Comparison of ENCODE assay signal across 11 cellular contexts in genomic region chrX:26442340-26442739, GRCh38.
DNase-seq lines count a peak whose midpoint lies in the region; ATAC-seq and TF ChIP-seq lines count a peak whose summit lies in the region.
"Had no signal": no experiment of that assay in that cellular context is flagged by ENCODE, and none has a peak within 500 bp of the region (broad histone marks: within the 10 kb centered on the region; RNA-seq: fewer than 3 reads in every experiment).

No MANE protein-coding gene starts in this region.

- intact Hi-C loops in dorsolateral prefrontal cortex (cut with DNase I), result no loop called here

- H3K4me1 Mint-ChIP-seq in GM23338 (no peaks in the 10 kb centered on the region; the same call in 2 of the 3 replicates), osteocyte (ENCODE audit: unreplicated experiment) (no peaks in the 10 kb centered on the region)
- H3K4me1 Mint-ChIP-seq in activated T-cell treated with anti-CD3 and anti-CD28 coated beads, Interleukin-2, amount 50 U/mL, for 24 hours (ENCODE audit: low read depth), result no peaks in the 10 kb centered on the region
- H3K4me1 Mint-ChIP-seq in activated T-cell treated with anti-CD3 and anti-CD28 coated beads, Interleukin-2, amount 50 U/mL, for 72 hours (ENCODE audit: low read depth), result no peaks in the 10 kb centered on the region
- H3K4me1 Mint-ChIP-seq: activated CD4-positive, alpha-beta T cell treated with anti-CD3 and anti-CD28 coated beads for 36 hours; naive B cell had no signal

- H3K9me3 Mint-ChIP-seq in GM23338, result no peaks in the 10 kb centered on the region
- H3K9me3 Mint-ChIP-seq in osteocyte (ENCODE audit: unreplicated experiment), result no peaks in the 10 kb centered on the region
- H3K9me3 Mint-ChIP-seq in activated T-cell treated with anti-CD3 and anti-CD28 coated beads, Interleukin-2, amount 50 U/mL, for 24 hours, result no peaks in the 10 kb centered on the region
- no peaks in the 10 kb centered on the region for H3K9me3 Mint-ChIP-seq in activated T-cell treated with anti-CD3 and anti-CD28 coated beads, Interleukin-2, amount 50 U/mL, for 72 hours

- H3K27ac Mint-ChIP-seq in GM23338 (no peak overlapping the region), osteocyte (ENCODE audit: unreplicated experiment) (no peak overlapping the region)
- no peak overlapping the region for H3K27ac Mint-ChIP-seq in activated T-cell treated with anti-CD3 and anti-CD28 coated beads, Interleukin-2, amount 50 U/mL, for 24 hours
- H3K27ac Mint-ChIP-seq in activated T-cell treated with anti-CD3 and anti-CD28 coated beads, Interleukin-2, amount 50 U/mL, for 72 hours, result no peak overlapping the region
- H3K27ac Mint-ChIP-seq: activated CD4-positive, alpha-beta T cell treated with anti-CD3 and anti-CD28 coated beads for 36 hours; naive B cell had no signal

- H3K36me3 Mint-ChIP-seq in GM23338 (ENCODE audit: low read depth) (no peaks in the 10 kb centered on the region), osteocyte (ENCODE audit: unreplicated experiment) (no peaks in the 10 kb centered on the region)
- H3K36me3 Mint-ChIP-seq in activated T-cell treated with anti-CD3 and anti-CD28 coated beads, Interleukin-2, amount 50 U/mL, for 24 hours (ENCODE audit: low read depth), result no peaks in the 10 kb centered on the region
- no peaks in the 10 kb centered on the region for H3K36me3 Mint-ChIP-seq in activated T-cell treated with anti-CD3 and anti-CD28 coated beads, Interleukin-2, amount 50 U/mL, for 72 hours (ENCODE audit: insufficient read depth in 2 of 2)
- H3K36me3 Mint-ChIP-seq: naive B cell had no signal

- H3K36me3 ChIP-seq in GM23338 (ENCODE audit: insufficient read depth), result no peaks in the 10 kb centered on the region

- ATAC-seq in GM23338, result peak; percentile 35; the same call in 2 of the 3 replicates
- no peak for ATAC-seq in activated T-cell treated with anti-CD3 and anti-CD28 coated beads, Interleukin-2, amount 50 U/mL, for 72 hours (replicated peaks in 1 of 2)
- ATAC-seq: activated CD4-positive, alpha-beta T cell treated with anti-CD3 and anti-CD28 coated beads for 36 hours had no signal

- TF ChIP-seq CTCF in GM23338 (conservative IDR thresholded peaks at IDR 0.05; ENCODE audit: low read depth in 2 of 2) (peak; percentile 66 to 67), dorsolateral prefrontal cortex (IDR thresholded peaks at IDR 0.05 in 54 of 56, conservative IDR thresholded peaks at IDR 0.05 in 2 of 56; ENCODE audit: low read depth in 1 of 56, partially characterized antibody in 56 of 56) (peak in 53 of 56 donors; percentile 20 to 67 (median 44)), osteocyte (IDR thresholded peaks at IDR 0.05) (peak; percentile 70)

- no peaks in the 10 kb centered on the region for H4K20me1 ChIP-seq in GM23338 (replicated peaks; ENCODE audit: insufficient read depth)

- no peaks in the 10 kb centered on the region for H3K79me2 ChIP-seq in GM23338 (replicated peaks; ENCODE audit: insufficient read depth)

- no peak overlapping the region for H2AFZ ChIP-seq in GM23338

- peak; percentile 43 for DNase-seq in GM23338 (ENCODE audit: low spot score)
- peak; percentile 2 for DNase-seq in NCI-H460 (ENCODE audit: extremely low read depth, low read depth)
- no peak for DNase-seq in dorsolateral prefrontal cortex
- DNase-seq in osteocyte (ENCODE audit: extremely low spot score, unreplicated experiment), result no peak
- no peak for DNase-seq in SKM-1 treated with dmso at 0.1 percent for 144 hours (lab: John Stamatoyannopoulos, UW; ENCODE audit: unreplicated experiment)
- no peak for DNase-seq in GOT3 (lab: John Stamatoyannopoulos, UW)
- no peak for DNase-seq in activated T-cell treated with anti-CD3 and anti-CD28 coated beads, Interleukin-2, amount 50 U/mL, for 24 hours
- no peak for DNase-seq in activated T-cell treated with anti-CD3 and anti-CD28 coated beads, Interleukin-2, amount 50 U/mL, for 72 hours
- DNase-seq: activated CD4-positive, alpha-beta T cell treated with anti-CD3 and anti-CD28 coated beads for 36 hours; naive B cell; NCI-H1105 treated with DMSO at 0.1 percent for 48 hours had no signal

- no peak overlapping the region for H3K27ac ChIP-seq in GM23338 (ENCODE audit: low read depth)
- H3K27ac ChIP-seq in dorsolateral prefrontal cortex, result no peak overlapping the region

- no peaks in the 10 kb centered on the region for H3K4me1 ChIP-seq in GM23338 (ENCODE audit: insufficient read depth)

- no peak overlapping the region for H3K4me2 ChIP-seq in GM23338

- H3K9me2 ChIP-seq in GM23338 (ENCODE audit: insufficient read depth), result no peaks in the 10 kb centered on the region

- H3K4me3 Mint-ChIP-seq in GM23338 (no peak overlapping the region), osteocyte (ENCODE audit: unreplicated experiment) (no peak overlapping the region)
- no peak overlapping the region for H3K4me3 Mint-ChIP-seq in activated T-cell treated with anti-CD3 and anti-CD28 coated beads, Interleukin-2, amount 50 U/mL, for 24 hours
- H3K4me3 Mint-ChIP-seq in activated T-cell treated with anti-CD3 and anti-CD28 coated beads, Interleukin-2, amount 50 U/mL, for 72 hours, result no peak overlapping the region
- H3K4me3 Mint-ChIP-seq: activated CD4-positive, alpha-beta T cell treated with anti-CD3 and anti-CD28 coated beads for 36 hours; naive B cell had no signal

- H3K4me3 ChIP-seq in GM23338 (no peak overlapping the region), dorsolateral prefrontal cortex (no peak overlapping the region)

- H3K27me3 Mint-ChIP-seq in GM23338 (ENCODE audit: insufficient read depth, low read depth, poor library complexity) (no peaks in the 10 kb centered on the region), osteocyte (ENCODE audit: unreplicated experiment) (no peaks in the 10 kb centered on the region)
- H3K27me3 Mint-ChIP-seq in activated T-cell treated with anti-CD3 and anti-CD28 coated beads, Interleukin-2, amount 50 U/mL, for 24 hours, result no peaks in the 10 kb centered on the region
- H3K27me3 Mint-ChIP-seq in activated T-cell treated with anti-CD3 and anti-CD28 coated beads, Interleukin-2, amount 50 U/mL, for 72 hours (ENCODE audit: low read depth), result no peaks in the 10 kb centered on the region
- H3K27me3 Mint-ChIP-seq: activated CD4-positive, alpha-beta T cell treated with anti-CD3 and anti-CD28 coated beads for 36 hours; naive B cell had no signal

- no peaks in the 10 kb centered on the region for H3K27me3 ChIP-seq in GM23338 (ENCODE audit: insufficient read depth)
- peaks cover 0 to 66% (median 4%) of the 10 kb centered on the region in 45 donors for H3K27me3 ChIP-seq in dorsolateral prefrontal cortex

- H3F3A ChIP-seq in GM23338 (replicated peaks; ENCODE audit: low read depth), result no peaks in the 10 kb centered on the region

TF ChIP-seq in GM23338, 12 proteins besides CTCF, POLR2A, EP300 and RAD21 (continues in another document):
- TF ChIP-seq JUNB (IDR thresholded peaks at IDR 0.05; ENCODE audit: unreplicated experiment) (no peak), POLR2AphosphoS5 (IDR thresholded peaks at IDR 0.05; ENCODE audit: low read depth) (no peak), EZH2 (IDR thresholded peaks at IDR 0.05; ENCODE audit: low read depth, unreplicated experiment) (no peak), NANOG (IDR thresholded peaks at IDR 0.05; ENCODE audit: borderline replicate concordance) (no peak), REST (IDR thresholded peaks at IDR 0.05; ENCODE audit: unreplicated experiment) (no peak), STAT1 (IDR thresholded peaks at IDR 0.05; ENCODE audit: unreplicated experiment) (no peak), CREB1 (CRISPR knock-in tag; IDR thresholded peaks at IDR 0.05; ENCODE audit: low read depth) (no peak)
- TF ChIP-seq, protein P1, sequence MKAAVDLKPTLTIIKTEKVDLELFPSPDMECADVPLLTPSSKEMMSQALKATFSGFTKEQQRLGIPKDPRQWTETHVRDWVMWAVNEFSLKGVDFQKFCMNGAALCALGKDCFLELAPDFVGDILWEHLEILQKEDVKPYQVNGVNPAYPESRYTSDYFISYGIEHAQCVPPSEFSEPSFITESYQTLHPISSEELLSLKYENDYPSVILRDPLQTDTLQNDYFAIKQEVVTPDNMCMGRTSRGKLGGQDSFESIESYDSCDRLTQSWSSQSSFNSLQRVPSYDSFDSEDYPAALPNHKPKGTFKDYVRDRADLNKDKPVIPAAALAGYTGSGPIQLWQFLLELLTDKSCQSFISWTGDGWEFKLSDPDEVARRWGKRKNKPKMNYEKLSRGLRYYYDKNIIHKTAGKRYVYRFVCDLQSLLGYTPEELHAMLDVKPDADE (IDR thresholded peaks at IDR 0.05), result no peak

Comparison
In these comparisons a context has a peak if more than half of its experiments do, and no peak if none do; other contexts are left out.
1. DNase-seq: peak in GM23338 (single experiment) and NCI-H460 (single experiment); none in dorsolateral prefrontal cortex (0 of 10), osteocyte (single experiment), SKM-1 treated with dmso at 0.1 percent for 144 hours (single experiment), GOT3 (single experiment), activated T-cell treated with anti-CD3 and anti-CD28 coated beads, Interleukin-2, amount 50 U/mL, for 24 hours (single experiment) and activated T-cell treated with anti-CD3 and anti-CD28 coated beads, Interleukin-2, amount 50 U/mL, for 72 hours (0 of 2).
2. Peak in every context shown above with its lines, with median percentiles within 50 percentile points of each other: CTCF ChIP-seq.